In the genomic region with DNA sequence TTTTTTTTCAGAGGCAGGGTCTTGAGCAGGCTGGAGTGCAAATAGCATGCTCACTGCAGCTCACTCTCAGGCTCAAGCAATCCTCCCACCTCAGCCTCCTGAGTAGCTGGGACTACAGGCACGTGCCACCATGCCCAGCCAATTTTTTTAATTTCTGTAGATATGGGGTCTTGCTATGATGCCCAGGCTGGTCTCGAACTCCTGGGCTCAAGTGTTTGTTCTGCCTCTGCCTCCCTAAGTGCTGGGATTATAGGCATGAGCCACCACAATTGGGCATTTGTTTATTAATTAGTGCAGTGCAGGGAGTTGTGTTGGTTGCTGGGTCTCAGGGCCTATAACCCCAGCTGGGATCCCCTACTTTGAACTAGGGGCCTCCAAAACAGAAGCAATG, we compare ENCODE assay signal across 1 cellular context.
TF ChIP-seq lines count a peak whose summit lies in the region.

No MANE protein-coding gene starts in this region.

TF ChIP-seq in K562, 482 proteins besides CTCF, POLR2A, EP300 and RAD21:
- TF ChIP-seq FOS (IDR thresholded peaks at IDR 0.05; ENCODE audit: extremely low read depth, insufficient read length) (no peak), ZNF121 (CRISPR knock-in tag; conservative IDR thresholded peaks at IDR 0.05) (peak; percentile 72)
